Comparison of ENCODE assay signal across 6 cellular contexts in the genomic region with DNA sequence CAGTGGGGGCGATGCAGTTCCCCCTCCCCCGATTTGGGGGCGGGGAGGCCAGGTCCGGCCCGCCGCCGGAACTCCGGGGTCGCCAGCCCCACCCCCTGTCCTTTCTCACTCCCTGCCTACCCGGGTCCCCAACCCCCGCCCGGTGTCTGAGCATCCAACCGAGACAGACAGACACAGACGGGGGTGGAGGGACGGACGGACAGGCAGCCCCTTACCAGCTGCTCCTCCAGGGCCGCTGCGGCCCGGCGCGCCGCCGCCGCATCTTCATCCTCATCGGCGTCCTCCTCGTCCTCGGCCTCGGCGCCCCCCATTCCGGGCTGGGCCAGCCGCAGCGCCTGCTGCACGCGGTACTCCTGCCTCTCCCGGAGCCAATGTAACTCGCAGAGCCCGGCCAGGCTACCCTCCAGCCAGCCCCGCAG. TPM values are rescaled to one million over a fixed set of nuclear protein-coding genes. Genes with fewer than 3 reads are reported as not detected.
DNase-seq lines count a peak whose midpoint lies in the region; ATAC-seq and TF ChIP-seq lines count a peak whose summit lies in the region.

No MANE protein-coding gene starts in this region.

- ATAC-seq in gastroesophageal sphincter: no peak

- H3K36me3 ChIP-seq in gastroesophageal sphincter: no peaks in the 10 kb centered on the region
- no peaks in the 10 kb centered on the region for H3K36me3 ChIP-seq in suprapubic skin

- H3K27me3 ChIP-seq in gastroesophageal sphincter (no peaks in the 10 kb centered on the region), suprapubic skin (peaks cover 28% of the 10 kb centered on the region)

- TF ChIP-seq CTCF in AG09309 (IDR thresholded peaks at IDR 0.05; ENCODE audit: control insufficient read depth, insufficient read depth, low read depth, low read length, missing control alignments) (no peak), gastroesophageal sphincter (IDR thresholded peaks at IDR 0.05) (no peak), suprapubic skin (IDR thresholded peaks at IDR 0.05) (no peak)

- peak overlapping the region; percentile 44 to 95 (median 92) for H3K27ac ChIP-seq in gastroesophageal sphincter
- no peak overlapping the region for H3K27ac ChIP-seq in suprapubic skin

- TF ChIP-seq POLR2A in gastroesophageal sphincter (IDR thresholded peaks at IDR 0.05): no peak
- TF ChIP-seq POLR2A in suprapubic skin (IDR thresholded peaks at IDR 0.05): no peak

- peak overlapping the region; percentile 54 for H3K4me3 ChIP-seq in AG09309 (ENCODE audit: control insufficient read depth, low read depth, low read length)
- peak overlapping the region; percentile 36 to 61 for H3K4me3 ChIP-seq in gastroesophageal sphincter
- H3K4me3 ChIP-seq in suprapubic skin: peak overlapping the region; percentile 65

- WGBS in gastroesophageal sphincter (ENCODE audit: low coverage in 1 of 2), 2 donors: no CpG with 5 or more reads among the region's 39 CpGs
- no CpG with 5 or more reads among the region's 39 CpGs for WGBS in suprapubic skin

- DNase-seq in AG09309 (ENCODE audit: low read depth) (no peak), suprapubic skin (ENCODE audit: low spot score in 2 of 2) (no peak), glomerular visceral epithelial cell (ENCODE audit: extremely low spot score) (no peak), NCI-H146 treated with DMSO at 0.1 percent for 48 hours (lab: John Stamatoyannopoulos, UW; ENCODE audit: unreplicated experiment) (no peak)

- H3K9me3 ChIP-seq in gastroesophageal sphincter (no peaks in the 10 kb centered on the region), suprapubic skin (no peaks in the 10 kb centered on the region)

- H3K4me1 ChIP-seq in gastroesophageal sphincter (peaks cover 0 to 60% (median 23%) of the 10 kb centered on the region in 3 donors), suprapubic skin (peaks cover 26% of the 10 kb centered on the region)

- no peak for TF ChIP-seq EP300 in Ishikawa (IDR thresholded peaks at IDR 0.05; ENCODE audit: borderline replicate concordance)
- no peak for TF ChIP-seq EP300 in gastroesophageal sphincter (IDR thresholded peaks at IDR 0.05)
- no peak for TF ChIP-seq EP300 in suprapubic skin (IDR thresholded peaks at IDR 0.05)

- TF ChIP-seq RAD21 in Ishikawa (IDR thresholded peaks at IDR 0.05; ENCODE audit: low read depth): no peak

TF ChIP-seq in Ishikawa, 13 proteins besides CTCF, POLR2A, EP300 and RAD21:
- TF ChIP-seq, protein P1, sequence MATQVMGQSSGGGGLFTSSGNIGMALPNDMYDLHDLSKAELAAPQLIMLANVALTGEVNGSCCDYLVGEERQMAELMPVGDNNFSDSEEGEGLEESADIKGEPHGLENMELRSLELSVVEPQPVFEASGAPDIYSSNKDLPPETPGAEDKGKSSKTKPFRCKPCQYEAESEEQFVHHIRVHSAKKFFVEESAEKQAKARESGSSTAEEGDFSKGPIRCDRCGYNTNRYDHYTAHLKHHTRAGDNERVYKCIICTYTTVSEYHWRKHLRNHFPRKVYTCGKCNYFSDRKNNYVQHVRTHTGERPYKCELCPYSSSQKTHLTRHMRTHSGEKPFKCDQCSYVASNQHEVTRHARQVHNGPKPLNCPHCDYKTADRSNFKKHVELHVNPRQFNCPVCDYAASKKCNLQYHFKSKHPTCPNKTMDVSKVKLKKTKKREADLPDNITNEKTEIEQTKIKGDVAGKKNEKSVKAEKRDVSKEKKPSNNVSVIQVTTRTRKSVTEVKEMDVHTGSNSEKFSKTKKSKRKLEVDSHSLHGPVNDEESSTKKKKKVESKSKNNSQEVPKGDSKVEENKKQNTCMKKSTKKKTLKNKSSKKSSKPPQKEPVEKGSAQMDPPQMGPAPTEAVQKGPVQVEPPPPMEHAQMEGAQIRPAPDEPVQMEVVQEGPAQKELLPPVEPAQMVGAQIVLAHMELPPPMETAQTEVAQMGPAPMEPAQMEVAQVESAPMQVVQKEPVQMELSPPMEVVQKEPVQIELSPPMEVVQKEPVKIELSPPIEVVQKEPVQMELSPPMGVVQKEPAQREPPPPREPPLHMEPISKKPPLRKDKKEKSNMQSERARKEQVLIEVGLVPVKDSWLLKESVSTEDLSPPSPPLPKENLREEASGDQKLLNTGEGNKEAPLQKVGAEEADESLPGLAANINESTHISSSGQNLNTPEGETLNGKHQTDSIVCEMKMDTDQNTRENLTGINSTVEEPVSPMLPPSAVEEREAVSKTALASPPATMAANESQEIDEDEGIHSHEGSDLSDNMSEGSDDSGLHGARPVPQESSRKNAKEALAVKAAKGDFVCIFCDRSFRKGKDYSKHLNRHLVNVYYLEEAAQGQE (IDR thresholded peaks at IDR 0.05; ENCODE audit: low read depth): no peak
- peak; percentile 87 for TF ChIP-seq ZBTB7A (IDR thresholded peaks at IDR 0.05; ENCODE audit: low read depth)

RNA-seq across cellular contexts. Expression of a gene that starts 0.4 kb away (rescaled TPM):
- 100 to 1,000 TPM in 1 of 4 donors, 10 to 100 TPM in 3; 42.9 to 105 (median 53.1) TPM for total RNA-seq in gastroesophageal sphincter
- total RNA-seq in suprapubic skin: 1 to 10 TPM in 3 of 4 donors, under 1 TPM in 1; 0.68 to 1.8 (median 1.2) TPM

RNA-seq across cellular contexts. Expression of a gene that starts 24.6 kb away (rescaled TPM):
- total RNA-seq in gastroesophageal sphincter (not detected), suprapubic skin (not detected)

RNA-seq across cellular contexts. Expression of a gene that starts 35.7 kb away (rescaled TPM):
- total RNA-seq in gastroesophageal sphincter (1 to 10 TPM; 3.6 to 5.9 (median 4.3) TPM), suprapubic skin (1 to 10 TPM in 3 of 4 donors, under 1 TPM in 1; 0.57 to 6.7 (median 2.4) TPM)

RNA-seq across cellular contexts. Expression of a gene that starts 56.3 kb away (rescaled TPM):
- total RNA-seq in gastroesophageal sphincter (10 to 100 TPM; 15.2 to 33.6 (median 19.7) TPM), suprapubic skin (100 to 1,000 TPM in 1 of 4 donors, 10 to 100 TPM in 3; 51.5 to 136 (median 61.2) TPM)

RNA-seq across cellular contexts. Expression of a gene that starts 59.5 kb away (rescaled TPM):
- total RNA-seq in gastroesophageal sphincter (100 to 1,000 TPM; 128 to 193 (median 163) TPM), suprapubic skin (100 to 1,000 TPM in 1 of 4 donors, 10 to 100 TPM in 3; 56.0 to 102 (median 78.6) TPM)

Comparison
In these comparisons a context has a peak if more than half of its experiments do, and no peak if none do; other contexts are left out.
1. RNA of a gene that starts 0.4 kb away (total RNA-seq): 42.9 to 105 TPM in gastroesophageal sphincter; 0.68 to 1.8 TPM in suprapubic skin; every median in the first group is over 10 times any median in the second.
2. Peak in every context shown above with its lines, with median percentiles within 50 percentile points of each other: H3K4me3 ChIP-seq.